In the genomic region with DNA sequence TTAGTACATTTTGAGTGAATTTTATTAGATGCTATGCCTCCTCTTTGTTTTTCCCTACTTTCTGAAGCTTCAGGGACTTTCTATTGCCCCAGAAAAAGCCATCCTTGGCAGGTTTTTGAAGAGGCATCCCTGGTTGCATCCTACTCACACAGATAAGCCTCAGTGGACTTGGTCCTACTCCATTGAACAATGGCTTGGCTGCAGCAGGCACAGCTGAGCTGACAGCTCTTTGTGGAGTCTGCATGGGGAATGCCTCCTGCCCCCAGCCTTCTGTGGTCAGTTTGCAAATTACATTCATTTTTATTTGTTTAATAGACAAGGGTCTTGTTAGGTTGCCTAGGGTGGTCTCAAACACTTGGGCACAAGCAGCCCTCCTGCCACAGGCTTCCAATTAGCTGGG, we compare ENCODE assay signal across 26 cellular contexts.
"Had no signal": no experiment of that assay in that cellular context is flagged by ENCODE, and none has a peak within 500 bp of the region (broad histone marks: within the 10 kb centered on the region; RNA-seq: fewer than 3 reads in every experiment).

No MANE protein-coding gene starts in this region.

- H3K9me3 ChIP-seq: psoas muscle, right lobe of liver, sigmoid colon, suprapubic skin, testis, transverse colon, upper lobe of right lung, uterus had no signal

- H3K4me1 ChIP-seq: parathyroid adenoma, psoas muscle, right lobe of liver, sigmoid colon, suprapubic skin, testis, transverse colon, upper lobe of right lung, uterus had no signal

- H3K4me3 ChIP-seq: ovary, psoas muscle, right lobe of liver, sigmoid colon, suprapubic skin, testis, transverse colon, upper lobe of right lung, uterus had no signal

- H3K79me2 ChIP-seq: parathyroid adenoma had no signal

- H3K27me3 ChIP-seq: ovary, right lobe of liver, sigmoid colon, suprapubic skin, testis, transverse colon, uterus had no signal

- ATAC-seq: naive thymus-derived CD4-positive, alpha-beta T cell; natural killer cell; psoas muscle; right cardiac atrium; right lobe of liver; stimulated activated memory B cell treated with anti-CD40 and anti-IgM and Interleukin-4, amounts not matched to agents 10 μg/mL and 1 μg/mL and 100 μg/mL, for 72 hours; stimulated activated naive CD8-positive, alpha-beta T cell treated with anti-CD3 and anti-CD28 coated beads, Interleukin-15, amount 100 ng/mL, for 72 hours; stimulated activated naive CD8-positive, alpha-beta T cell treated with anti-CD3 and anti-CD28 coated beads, Interleukin-15, Interleukin-2, amounts not matched to agents 100 U/mL and 50 U/mL, for 24 hours; upper lobe of right lung had no signal

- H3K36me3 ChIP-seq: ovary, right lobe of liver, sigmoid colon, suprapubic skin, transverse colon, upper lobe of right lung, uterus had no signal

- H3K9ac ChIP-seq: parathyroid adenoma had no signal

- H2AFZ ChIP-seq: parathyroid adenoma had no signal

- H3K27ac ChIP-seq: ovary, parathyroid adenoma, psoas muscle, right lobe of liver, sigmoid colon, suprapubic skin, testis, transverse colon, upper lobe of right lung, uterus had no signal

- DNase-seq: naive thymus-derived CD4-positive, alpha-beta T cell; natural killer cell; occipital lobe; ovary; posterior cingulate gyrus; psoas muscle; right cardiac atrium; right lobe of liver; sigmoid colon; small intestine; stimulated activated CD4-positive, alpha-beta T cell treated with anti-CD3 and anti-CD28 coated beads, Interleukin-15, amount 100 ng/mL, for 24 hours; stimulated activated CD4-positive, alpha-beta T cell treated with anti-CD3 and anti-CD28 coated beads, Interleukin-2, amount 100 ng/mL, for 24 hours; stimulated activated CD4-positive, alpha-beta T cell treated with anti-CD3 and anti-CD28 coated beads, Interleukin-2, amount 100 ng/mL, for 48 hours; stimulated activated CD4-positive, alpha-beta T cell treated with anti-CD3 and anti-CD28 coated beads, Interleukin-4, amount 100 ng/mL, for 24 hours; stimulated activated CD8-positive, alpha-beta memory T cell treated with anti-CD3 and anti-CD28 coated beads, Interleukin-4, amount 100 ng/mL, for 48 hours; stimulated activated naive CD4-positive, alpha-beta T cell; stimulated activated naive CD8-positive, alpha-beta T cell treated with anti-CD3 and anti-CD28 coated beads, Interleukin-15, amount 100 ng/mL, for 72 hours; stimulated activated naive CD8-positive, alpha-beta T cell treated with anti-CD3 and anti-CD28 coated beads, Interleukin-15, Interleukin-2, amounts not matched to agents 100 U/mL and 50 U/mL, for 24 hours; substantia nigra; testis; transverse colon; upper lobe of right lung; uterus had no signal
